In the genomic region with DNA sequence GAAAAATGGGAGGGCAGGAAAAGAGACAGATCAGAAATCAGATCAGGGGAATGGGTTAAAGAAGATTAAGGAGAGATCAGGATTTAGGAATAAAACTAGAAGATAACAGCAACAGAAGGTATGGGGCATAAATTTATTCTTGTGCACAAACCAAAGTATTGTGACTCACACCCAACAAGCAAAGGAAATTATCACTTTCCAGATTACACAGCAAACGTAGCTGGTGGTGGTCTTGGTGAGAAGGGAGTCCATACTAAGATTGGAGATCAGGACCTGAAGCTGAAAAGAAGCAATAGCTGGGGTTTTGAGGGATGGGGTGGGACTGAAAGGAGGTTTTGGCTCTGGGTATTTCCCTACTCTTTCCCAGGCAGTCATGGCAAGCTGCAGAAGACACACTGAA, we compare ENCODE assay signal across 2 cellular contexts.
TF ChIP-seq lines count a peak whose summit lies in the region.

No MANE protein-coding gene starts in this region.

TF ChIP-seq in SK-N-SH, 30 proteins besides CTCF, POLR2A, EP300 and RAD21 (continued from another document):
- TF ChIP-seq, protein P1, sequence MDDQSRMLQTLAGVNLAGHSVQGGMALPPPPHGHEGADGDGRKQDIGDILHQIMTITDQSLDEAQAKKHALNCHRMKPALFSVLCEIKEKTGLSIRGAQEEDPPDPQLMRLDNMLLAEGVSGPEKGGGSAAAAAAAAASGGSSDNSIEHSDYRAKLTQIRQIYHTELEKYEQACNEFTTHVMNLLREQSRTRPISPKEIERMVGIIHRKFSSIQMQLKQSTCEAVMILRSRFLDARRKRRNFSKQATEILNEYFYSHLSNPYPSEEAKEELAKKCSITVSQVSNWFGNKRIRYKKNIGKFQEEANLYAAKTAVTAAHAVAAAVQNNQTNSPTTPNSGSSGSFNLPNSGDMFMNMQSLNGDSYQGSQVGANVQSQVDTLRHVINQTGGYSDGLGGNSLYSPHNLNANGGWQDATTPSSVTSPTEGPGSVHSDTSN (IDR thresholded peaks at IDR 0.05) = no peak
- no peak for TF ChIP-seq RCOR1 (IDR thresholded peaks at IDR 0.05; ENCODE audit: low read length)
- TF ChIP-seq MEF2A (IDR thresholded peaks at IDR 0.05; ENCODE audit: borderline replicate concordance, low read depth) = no peak

TF ChIP-seq in SK-N-SH treated with all-trans-retinoic acid at 6 μM for 48 hours, 23 proteins besides CTCF, POLR2A, EP300 and RAD21 (continued from another document):
- TF ChIP-seq, protein P2, sequence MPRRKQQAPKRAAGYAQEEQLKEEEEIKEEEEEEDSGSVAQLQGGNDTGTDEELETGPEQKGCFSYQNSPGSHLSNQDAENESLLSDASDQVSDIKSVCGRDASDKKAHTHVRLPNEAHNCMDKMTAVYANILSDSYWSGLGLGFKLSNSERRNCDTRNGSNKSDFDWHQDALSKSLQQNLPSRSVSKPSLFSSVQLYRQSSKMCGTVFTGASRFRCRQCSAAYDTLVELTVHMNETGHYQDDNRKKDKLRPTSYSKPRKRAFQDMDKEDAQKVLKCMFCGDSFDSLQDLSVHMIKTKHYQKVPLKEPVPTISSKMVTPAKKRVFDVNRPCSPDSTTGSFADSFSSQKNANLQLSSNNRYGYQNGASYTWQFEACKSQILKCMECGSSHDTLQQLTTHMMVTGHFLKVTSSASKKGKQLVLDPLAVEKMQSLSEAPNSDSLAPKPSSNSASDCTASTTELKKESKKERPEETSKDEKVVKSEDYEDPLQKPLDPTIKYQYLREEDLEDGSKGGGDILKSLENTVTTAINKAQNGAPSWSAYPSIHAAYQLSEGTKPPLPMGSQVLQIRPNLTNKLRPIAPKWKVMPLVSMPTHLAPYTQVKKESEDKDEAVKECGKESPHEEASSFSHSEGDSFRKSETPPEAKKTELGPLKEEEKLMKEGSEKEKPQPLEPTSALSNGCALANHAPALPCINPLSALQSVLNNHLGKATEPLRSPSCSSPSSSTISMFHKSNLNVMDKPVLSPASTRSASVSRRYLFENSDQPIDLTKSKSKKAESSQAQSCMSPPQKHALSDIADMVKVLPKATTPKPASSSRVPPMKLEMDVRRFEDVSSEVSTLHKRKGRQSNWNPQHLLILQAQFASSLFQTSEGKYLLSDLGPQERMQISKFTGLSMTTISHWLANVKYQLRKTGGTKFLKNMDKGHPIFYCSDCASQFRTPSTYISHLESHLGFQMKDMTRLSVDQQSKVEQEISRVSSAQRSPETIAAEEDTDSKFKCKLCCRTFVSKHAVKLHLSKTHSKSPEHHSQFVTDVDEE (CRISPR knock-in tag; IDR thresholded peaks at IDR 0.05) = no peak
- TF ChIP-seq, protein P3, sequence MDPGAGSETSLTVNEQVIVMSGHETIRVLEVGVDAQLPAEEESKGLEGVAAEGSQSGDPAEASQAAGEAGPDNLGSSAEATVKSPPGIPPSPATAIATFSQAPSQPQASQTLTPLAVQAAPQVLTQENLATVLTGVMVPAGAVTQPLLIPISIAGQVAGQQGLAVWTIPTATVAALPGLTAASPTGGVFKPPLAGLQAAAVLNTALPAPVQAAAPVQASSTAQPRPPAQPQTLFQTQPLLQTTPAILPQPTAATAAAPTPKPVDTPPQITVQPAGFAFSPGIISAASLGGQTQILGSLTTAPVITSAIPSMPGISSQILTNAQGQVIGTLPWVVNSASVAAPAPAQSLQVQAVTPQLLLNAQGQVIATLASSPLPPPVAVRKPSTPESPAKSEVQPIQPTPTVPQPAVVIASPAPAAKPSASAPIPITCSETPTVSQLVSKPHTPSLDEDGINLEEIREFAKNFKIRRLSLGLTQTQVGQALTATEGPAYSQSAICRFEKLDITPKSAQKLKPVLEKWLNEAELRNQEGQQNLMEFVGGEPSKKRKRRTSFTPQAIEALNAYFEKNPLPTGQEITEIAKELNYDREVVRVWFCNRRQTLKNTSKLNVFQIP (CRISPR knock-in tag; IDR thresholded peaks at IDR 0.05; ENCODE audit: borderline replicate concordance, low read depth) = no peak
- no peak for TF ChIP-seq CSDC2 (CRISPR knock-in tag; IDR thresholded peaks at IDR 0.05)
- no peak for TF ChIP-seq SNAI2 (CRISPR knock-in tag; IDR thresholded peaks at IDR 0.05)
- no peak for TF ChIP-seq ISL1 (CRISPR knock-in tag; IDR thresholded peaks at IDR 0.05)
